ENCODE assay signal across 8 cellular contexts in genomic region chr5:35129921-35130485, GRCh38.
DNase-seq lines count a peak whose midpoint lies in the region; ATAC-seq and TF ChIP-seq lines count a peak whose summit lies in the region.

No MANE protein-coding gene starts in this region.

- no peak overlapping the region for H3K9ac ChIP-seq in Loucy (ENCODE audit: low read depth, low read length, poor library complexity, severe bottlenecking)

- no peaks in the 10 kb centered on the region for H3K9me2 ChIP-seq in Loucy (replicated peaks; ENCODE audit: low read depth, low read length)

- H3K36me3 ChIP-seq in ACC112 (ENCODE audit: insufficient read depth, low read length) (no peaks in the 10 kb centered on the region), Loucy (ENCODE audit: insufficient read depth, low read length) (no peaks in the 10 kb centered on the region), left lung (no peaks in the 10 kb centered on the region)

- H3K9me3 Mint-ChIP-seq in activated T-cell treated with anti-CD3 and anti-CD28 coated beads, Interleukin-2, amount 50 U/mL, for 72 hours = peaks cover 2 to 3% of the 10 kb centered on the region in 2 donors

- H3K4me2 ChIP-seq in Loucy (ENCODE audit: low read depth, low read length, poor library complexity, severe bottlenecking) = peak overlapping the region; percentile 59

- H3K27me3 ChIP-seq in ACC112 (ENCODE audit: insufficient read depth, low read length) (no peaks in the 10 kb centered on the region), Loucy (ENCODE audit: insufficient read depth, low read length, poor library complexity, severe bottlenecking) (peaks cover 55% of the 10 kb centered on the region), left lung (no peaks in the 10 kb centered on the region)

- peaks cover 73% of the 10 kb centered on the region for H3K27me3 Mint-ChIP-seq in activated T-cell treated with anti-CD3 and anti-CD28 coated beads, Interleukin-2, amount 50 U/mL, for 72 hours (ENCODE audit: low read depth)

- peak overlapping the region; percentile 49; the same call in 1 of the 2 replicates for H3K4me3 ChIP-seq in ACC112 (ENCODE audit: low read depth, low read length)
- peak overlapping the region; percentile 37 for H3K4me3 ChIP-seq in Loucy (ENCODE audit: low read length, poor library complexity, severe bottlenecking)
- H3K4me3 ChIP-seq in left lung = no peak overlapping the region

- peaks cover 43% of the 10 kb centered on the region for H3K4me1 ChIP-seq in ACC112 (ENCODE audit: control insufficient read depth, insufficient read depth, low read length, unreplicated experiment)
- H3K4me1 ChIP-seq in Loucy (ENCODE audit: insufficient read depth, low read length, poor library complexity, severe bottlenecking) = peaks cover 17% of the 10 kb centered on the region
- H3K4me1 ChIP-seq in left lung = no peaks in the 10 kb centered on the region

- H4K20me1 ChIP-seq in Loucy (ENCODE audit: insufficient read depth, low read length, poor library complexity, severe bottlenecking) = no peaks in the 10 kb centered on the region

- TF ChIP-seq CTCF in Loucy (conservative IDR thresholded peaks at IDR 0.05; ENCODE audit: low read length) (no peak), left lung (IDR thresholded peaks at IDR 0.05) (no peak)

- H3K27ac Mint-ChIP-seq in activated T-cell treated with anti-CD3 and anti-CD28 coated beads, Interleukin-2, amount 50 U/mL, for 72 hours = peak overlapping the region; percentile 41

- intact Hi-C loops in left lung (cut with DNase I) (no loop called here), posterior cingulate gyrus (cut with DNase I) (no loop called here)

- H3K27ac ChIP-seq in ACC112 (ENCODE audit: low read depth, low read length) (peak overlapping the region; percentile 50), left lung (no peak overlapping the region)

- DNase-seq in activated T-cell treated with anti-CD3 and anti-CD28 coated beads, Interleukin-2, amount 50 U/mL, for 72 hours = peak; percentile 69 to 81
- DNase-seq in left lung (no peak), posterior cingulate gyrus (no peak), NCI-H146 (lab: John Stamatoyannopoulos, UW) (no peak), dermis blood vessel endothelial cell (no peak)

- peaks cover 24% of the 10 kb centered on the region for H3K4me1 Mint-ChIP-seq in activated T-cell treated with anti-CD3 and anti-CD28 coated beads, Interleukin-2, amount 50 U/mL, for 72 hours (ENCODE audit: low read depth)

- no peaks in the 10 kb centered on the region for H3K79me2 ChIP-seq in ACC112 (ENCODE audit: control insufficient read depth, insufficient read depth, low read length, unreplicated experiment)
- H3K79me2 ChIP-seq in Loucy (ENCODE audit: insufficient read depth, low read length) = no peaks in the 10 kb centered on the region

- H3K36me3 Mint-ChIP-seq in activated T-cell treated with anti-CD3 and anti-CD28 coated beads, Interleukin-2, amount 50 U/mL, for 72 hours (ENCODE audit: insufficient read depth in 2 of 2) = no peaks in the 10 kb centered on the region

- H2AFZ ChIP-seq in ACC112 (ENCODE audit: low read length, unreplicated experiment) (no peak overlapping the region), Loucy (ENCODE audit: low read length) (no peak overlapping the region)

- H3K4me3 Mint-ChIP-seq in activated T-cell treated with anti-CD3 and anti-CD28 coated beads, Interleukin-2, amount 50 U/mL, for 72 hours = peak overlapping the region; percentile 47 to 51

- H3K9me3 ChIP-seq in Loucy (ENCODE audit: insufficient read depth, low read depth, low read length) (no peaks in the 10 kb centered on the region), left lung (no peaks in the 10 kb centered on the region)

- no peaks in the 10 kb centered on the region for H3F3A ChIP-seq in Loucy (ENCODE audit: low read depth)

- ATAC-seq in activated T-cell treated with anti-CD3 and anti-CD28 coated beads, Interleukin-2, amount 50 U/mL, for 72 hours (replicated peaks in 1 of 2) = peak; percentile 95 to 97
- ATAC-seq in left lung = peak; percentile 74
- no peak for ATAC-seq in HG03025 (IDR thresholded peaks at IDR 0.05; ENCODE audit: low FRiP score, unreplicated experiment)

Comparison
In these comparisons a context has a peak if more than half of its experiments do, and no peak if none do; other contexts are left out.
1. H3K4me3 ChIP-seq: peak in ACC112 (single experiment) and Loucy (single experiment); none in left lung (0 of 2).
2. DNase-seq: peak in activated T-cell treated with anti-CD3 and anti-CD28 coated beads, Interleukin-2, amount 50 U/mL, for 72 hours (2 of 2); none in left lung (0 of 2), posterior cingulate gyrus (0 of 10), NCI-H146 (single experiment) and dermis blood vessel endothelial cell (single experiment).